ENCODE assay signal across 1 cellular context in the genomic region with DNA sequence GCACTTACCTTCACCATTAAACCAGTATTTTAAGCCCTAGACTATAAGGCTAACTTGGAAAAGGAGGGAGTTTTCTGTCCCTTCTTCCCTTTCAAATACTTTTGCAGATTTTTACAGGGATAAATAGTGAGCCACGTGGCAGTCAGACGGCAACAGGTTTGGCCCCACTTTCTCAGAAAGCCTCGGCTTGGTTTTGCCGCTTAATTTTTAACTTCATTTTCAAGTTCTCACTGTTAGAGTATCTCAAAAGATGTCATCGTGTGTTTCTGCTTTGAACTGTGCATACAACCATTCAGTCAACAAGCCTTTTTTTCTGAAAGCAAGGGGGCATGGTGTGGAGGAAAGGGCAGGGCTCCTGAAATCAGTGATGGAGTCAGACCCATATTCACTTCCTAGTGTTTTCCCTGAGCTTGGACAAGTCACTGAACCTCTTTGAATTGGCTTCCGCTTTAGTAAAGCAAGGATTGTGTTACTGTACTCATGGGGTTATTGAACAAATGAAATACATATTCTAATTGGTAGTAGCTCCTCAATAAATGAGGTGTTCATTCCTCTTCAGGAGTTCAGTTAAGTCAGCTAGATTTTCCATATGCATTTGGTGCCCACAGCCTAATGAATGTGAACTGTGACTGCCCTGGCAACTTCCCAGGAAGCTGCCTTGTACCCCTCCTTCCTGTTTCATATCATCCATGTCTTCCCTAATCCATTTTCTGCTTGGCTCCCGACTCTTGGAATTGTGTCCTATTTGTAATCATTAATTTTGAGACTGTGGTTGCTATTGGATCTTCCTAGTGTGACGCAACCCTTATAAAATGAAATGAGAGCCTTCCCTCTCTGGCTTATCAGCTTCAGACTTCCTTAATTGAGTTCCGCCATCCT.
TF ChIP-seq lines count a peak whose summit lies in the region.

A gene with protein sequence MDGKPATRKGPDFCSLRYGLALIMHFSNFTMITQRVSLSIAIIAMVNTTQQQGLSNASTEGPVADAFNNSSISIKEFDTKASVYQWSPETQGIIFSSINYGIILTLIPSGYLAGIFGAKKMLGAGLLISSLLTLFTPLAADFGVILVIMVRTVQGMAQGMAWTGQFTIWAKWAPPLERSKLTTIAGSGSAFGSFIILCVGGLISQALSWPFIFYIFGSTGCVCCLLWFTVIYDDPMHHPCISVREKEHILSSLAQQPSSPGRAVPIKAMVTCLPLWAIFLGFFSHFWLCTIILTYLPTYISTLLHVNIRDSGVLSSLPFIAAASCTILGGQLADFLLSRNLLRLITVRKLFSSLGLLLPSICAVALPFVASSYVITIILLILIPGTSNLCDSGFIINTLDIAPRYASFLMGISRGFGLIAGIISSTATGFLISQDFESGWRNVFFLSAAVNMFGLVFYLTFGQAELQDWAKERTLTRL (minus strand): TSS at position 160 of the 879 bp plus-strand sequence. CDS start 4,895 bp downstream, outside the sequence.

TF ChIP-seq in HepG2, 621 proteins besides CTCF, POLR2A, EP300 and RAD21 (continued from another document and continues in another):
- TF ChIP-seq, protein P1, sequence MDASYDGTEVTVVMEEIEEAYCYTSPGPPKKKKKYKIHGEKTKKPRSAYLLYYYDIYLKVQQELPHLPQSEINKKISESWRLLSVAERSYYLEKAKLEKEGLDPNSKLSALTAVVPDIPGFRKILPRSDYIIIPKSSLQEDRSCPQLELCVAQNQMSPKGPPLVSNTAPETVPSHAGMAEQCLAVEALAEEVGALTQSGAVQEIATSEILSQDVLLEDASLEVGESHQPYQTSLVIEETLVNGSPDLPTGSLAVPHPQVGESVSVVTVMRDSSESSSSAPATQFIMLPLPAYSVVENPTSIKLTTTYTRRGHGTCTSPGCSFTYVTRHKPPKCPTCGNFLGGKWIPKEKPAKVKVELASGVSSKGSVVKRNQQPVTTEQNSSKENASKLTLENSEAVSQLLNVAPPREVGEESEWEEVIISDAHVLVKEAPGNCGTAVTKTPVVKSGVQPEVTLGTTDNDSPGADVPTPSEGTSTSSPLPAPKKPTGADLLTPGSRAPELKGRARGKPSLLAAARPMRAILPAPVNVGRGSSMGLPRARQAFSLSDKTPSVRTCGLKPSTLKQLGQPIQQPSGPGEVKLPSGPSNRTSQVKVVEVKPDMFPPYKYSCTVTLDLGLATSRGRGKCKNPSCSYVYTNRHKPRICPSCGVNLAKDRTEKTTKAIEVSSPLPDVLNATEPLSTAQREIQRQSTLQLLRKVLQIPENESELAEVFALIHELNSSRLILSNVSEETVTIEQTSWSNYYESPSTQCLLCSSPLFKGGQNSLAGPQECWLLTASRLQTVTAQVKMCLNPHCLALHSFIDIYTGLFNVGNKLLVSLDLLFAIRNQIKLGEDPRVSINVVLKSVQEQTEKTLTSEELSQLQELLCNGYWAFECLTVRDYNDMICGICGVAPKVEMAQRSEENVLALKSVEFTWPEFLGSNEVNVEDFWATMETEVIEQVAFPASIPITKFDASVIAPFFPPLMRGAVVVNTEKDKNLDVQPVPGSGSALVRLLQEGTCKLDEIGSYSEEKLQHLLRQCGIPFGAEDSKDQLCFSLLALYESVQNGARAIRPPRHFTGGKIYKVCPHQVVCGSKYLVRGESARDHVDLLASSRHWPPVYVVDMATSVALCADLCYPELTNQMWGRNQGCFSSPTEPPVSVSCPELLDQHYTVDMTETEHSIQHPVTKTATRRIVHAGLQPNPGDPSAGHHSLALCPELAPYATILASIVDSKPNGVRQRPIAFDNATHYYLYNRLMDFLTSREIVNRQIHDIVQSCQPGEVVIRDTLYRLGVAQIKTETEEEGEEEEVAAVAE (CRISPR knock-in tag; IDR thresholded peaks at IDR 0.05; ENCODE audit: borderline replicate concordance), result 0 out of 2 replicates have a peak, but pooled peaks have one; percentile 56
- TF ChIP-seq FIP1L1 (IDR thresholded peaks at IDR 0.05; ENCODE audit: borderline replicate concordance, insufficient read depth, low read depth, low read length), result no peak
- peak; percentile 30; the same call in 1 of the 2 replicates for TF ChIP-seq ZNF792 (CRISPR knock-in tag; IDR thresholded peaks at IDR 0.05)
- TF ChIP-seq, protein P2, sequence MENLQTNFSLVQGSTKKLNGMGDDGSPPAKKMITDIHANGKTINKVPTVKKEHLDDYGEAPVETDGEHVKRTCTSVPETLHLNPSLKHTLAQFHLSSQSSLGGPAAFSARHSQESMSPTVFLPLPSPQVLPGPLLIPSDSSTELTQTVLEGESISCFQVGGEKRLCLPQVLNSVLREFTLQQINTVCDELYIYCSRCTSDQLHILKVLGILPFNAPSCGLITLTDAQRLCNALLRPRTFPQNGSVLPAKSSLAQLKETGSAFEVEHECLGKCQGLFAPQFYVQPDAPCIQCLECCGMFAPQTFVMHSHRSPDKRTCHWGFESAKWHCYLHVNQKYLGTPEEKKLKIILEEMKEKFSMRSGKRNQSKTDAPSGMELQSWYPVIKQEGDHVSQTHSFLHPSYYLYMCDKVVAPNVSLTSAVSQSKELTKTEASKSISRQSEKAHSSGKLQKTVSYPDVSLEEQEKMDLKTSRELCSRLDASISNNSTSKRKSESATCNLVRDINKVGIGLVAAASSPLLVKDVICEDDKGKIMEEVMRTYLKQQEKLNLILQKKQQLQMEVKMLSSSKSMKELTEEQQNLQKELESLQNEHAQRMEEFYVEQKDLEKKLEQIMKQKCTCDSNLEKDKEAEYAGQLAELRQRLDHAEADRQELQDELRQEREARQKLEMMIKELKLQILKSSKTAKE (CRISPR knock-in tag; IDR thresholded peaks at IDR 0.05; ENCODE audit: borderline replicate concordance), result 0 out of 2 replicates have a peak, but pooled peaks have one; percentile 27
- no peak for TF ChIP-seq ZNF777 (CRISPR knock-in tag; IDR thresholded peaks at IDR 0.05)
- TF ChIP-seq, protein P3, sequence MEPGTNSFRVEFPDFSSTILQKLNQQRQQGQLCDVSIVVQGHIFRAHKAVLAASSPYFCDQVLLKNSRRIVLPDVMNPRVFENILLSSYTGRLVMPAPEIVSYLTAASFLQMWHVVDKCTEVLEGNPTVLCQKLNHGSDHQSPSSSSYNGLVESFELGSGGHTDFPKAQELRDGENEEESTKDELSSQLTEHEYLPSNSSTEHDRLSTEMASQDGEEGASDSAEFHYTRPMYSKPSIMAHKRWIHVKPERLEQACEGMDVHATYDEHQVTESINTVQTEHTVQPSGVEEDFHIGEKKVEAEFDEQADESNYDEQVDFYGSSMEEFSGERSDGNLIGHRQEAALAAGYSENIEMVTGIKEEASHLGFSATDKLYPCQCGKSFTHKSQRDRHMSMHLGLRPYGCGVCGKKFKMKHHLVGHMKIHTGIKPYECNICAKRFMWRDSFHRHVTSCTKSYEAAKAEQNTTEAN (CRISPR knock-in tag; conservative IDR thresholded peaks at IDR 0.05), result no peak; the same call in 1 of the 2 replicates
- TF ChIP-seq JDP2 (CRISPR knock-in tag; IDR thresholded peaks at IDR 0.05; ENCODE audit: borderline replicate concordance), result no peak
- no peak for TF ChIP-seq ZSCAN25 (CRISPR knock-in tag; IDR thresholded peaks at IDR 0.05)
- 0 out of 2 replicates have a peak, but pooled peaks have one; percentile 47 for TF ChIP-seq ZNF317 (CRISPR knock-in tag; IDR thresholded peaks at IDR 0.05)
- 0 out of 2 replicates have a peak, but pooled peaks have one; percentile 93 for TF ChIP-seq THYN1 (CRISPR knock-in tag; IDR thresholded peaks at IDR 0.05; ENCODE audit: borderline replicate concordance, low read depth)
- no peak for TF ChIP-seq TRIM24 (CRISPR knock-in tag; IDR thresholded peaks at IDR 0.05)
- peak; percentile 73; the same call in 1 of the 2 replicates for TF ChIP-seq SALL1 (CRISPR knock-in tag; IDR thresholded peaks at IDR 0.05)
- TF ChIP-seq, protein P4, sequence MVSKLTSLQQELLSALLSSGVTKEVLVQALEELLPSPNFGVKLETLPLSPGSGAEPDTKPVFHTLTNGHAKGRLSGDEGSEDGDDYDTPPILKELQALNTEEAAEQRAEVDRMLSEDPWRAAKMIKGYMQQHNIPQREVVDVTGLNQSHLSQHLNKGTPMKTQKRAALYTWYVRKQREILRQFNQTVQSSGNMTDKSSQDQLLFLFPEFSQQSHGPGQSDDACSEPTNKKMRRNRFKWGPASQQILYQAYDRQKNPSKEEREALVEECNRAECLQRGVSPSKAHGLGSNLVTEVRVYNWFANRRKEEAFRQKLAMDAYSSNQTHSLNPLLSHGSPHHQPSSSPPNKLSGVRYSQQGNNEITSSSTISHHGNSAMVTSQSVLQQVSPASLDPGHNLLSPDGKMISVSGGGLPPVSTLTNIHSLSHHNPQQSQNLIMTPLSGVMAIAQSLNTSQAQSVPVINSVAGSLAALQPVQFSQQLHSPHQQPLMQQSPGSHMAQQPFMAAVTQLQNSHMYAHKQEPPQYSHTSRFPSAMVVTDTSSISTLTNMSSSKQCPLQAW (CRISPR knock-in tag; IDR thresholded peaks at IDR 0.05), result peak; percentile 97
- TF ChIP-seq ZNF605 (CRISPR knock-in tag; IDR thresholded peaks at IDR 0.05), result no peak
- 0 out of 2 replicates have a peak, but pooled peaks have one; percentile 48 for TF ChIP-seq ZNF235 (CRISPR knock-in tag; IDR thresholded peaks at IDR 0.05; ENCODE audit: borderline replicate concordance)
- peak; percentile 93 for TF ChIP-seq MED1 (CRISPR knock-in tag; IDR thresholded peaks at IDR 0.05)
- TF ChIP-seq PHF21A (CRISPR knock-in tag; IDR thresholded peaks at IDR 0.05), result 0 out of 2 replicates have a peak, but pooled peaks have one; percentile 17
- no peak for TF ChIP-seq NR3C1 (CRISPR knock-in tag; IDR thresholded peaks at IDR 0.05)
- TF ChIP-seq RBM39 (IDR thresholded peaks at IDR 0.05; ENCODE audit: low read depth, low read length, poor library complexity, severe bottlenecking), result no peak
- TF ChIP-seq, protein P5, sequence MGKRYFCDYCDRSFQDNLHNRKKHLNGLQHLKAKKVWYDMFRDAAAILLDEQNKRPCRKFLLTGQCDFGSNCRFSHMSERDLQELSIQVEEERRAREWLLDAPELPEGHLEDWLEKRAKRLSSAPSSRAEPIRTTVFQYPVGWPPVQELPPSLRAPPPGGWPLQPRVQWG (CRISPR knock-in tag; IDR thresholded peaks at IDR 0.05; ENCODE audit: borderline replicate concordance, low read depth), result no peak
- 0 out of 2 replicates have a peak, but pooled peaks have one; percentile 24 for TF ChIP-seq ZBTB42 (CRISPR knock-in tag; IDR thresholded peaks at IDR 0.05)
- TF ChIP-seq RXRB (CRISPR knock-in tag; IDR thresholded peaks at IDR 0.05; ENCODE audit: borderline replicate concordance), result peak; percentile 80
- no peak for TF ChIP-seq RFXAP (CRISPR knock-in tag; IDR thresholded peaks at IDR 0.05; ENCODE audit: borderline replicate concordance)
- no peak for TF ChIP-seq LCORL (IDR thresholded peaks at IDR 0.05)
- TF ChIP-seq LCORL (CRISPR knock-in tag; IDR thresholded peaks at IDR 0.05), result no peak
- peak; percentile 95; the same call in 1 of the 2 replicates for TF ChIP-seq SMYD3 (CRISPR knock-in tag; IDR thresholded peaks at IDR 0.05)
- TF ChIP-seq, protein P6, sequence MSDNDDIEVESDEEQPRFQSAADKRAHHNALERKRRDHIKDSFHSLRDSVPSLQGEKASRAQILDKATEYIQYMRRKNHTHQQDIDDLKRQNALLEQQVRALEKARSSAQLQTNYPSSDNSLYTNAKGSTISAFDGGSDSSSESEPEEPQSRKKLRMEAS (IDR thresholded peaks at IDR 0.05), result peak; percentile 95
- no peak for TF ChIP-seq ZNF143 (CRISPR knock-in tag; IDR thresholded peaks at IDR 0.05)
- TF ChIP-seq SOX6 (IDR thresholded peaks at IDR 0.05), result no peak
- peak; percentile 83 for TF ChIP-seq SOX6 (CRISPR knock-in tag; IDR thresholded peaks at IDR 0.05)
- 0 out of 2 replicates have a peak, but pooled peaks have one; percentile 32 for TF ChIP-seq RFXANK (CRISPR knock-in tag; IDR thresholded peaks at IDR 0.05)
- TF ChIP-seq, protein P7, sequence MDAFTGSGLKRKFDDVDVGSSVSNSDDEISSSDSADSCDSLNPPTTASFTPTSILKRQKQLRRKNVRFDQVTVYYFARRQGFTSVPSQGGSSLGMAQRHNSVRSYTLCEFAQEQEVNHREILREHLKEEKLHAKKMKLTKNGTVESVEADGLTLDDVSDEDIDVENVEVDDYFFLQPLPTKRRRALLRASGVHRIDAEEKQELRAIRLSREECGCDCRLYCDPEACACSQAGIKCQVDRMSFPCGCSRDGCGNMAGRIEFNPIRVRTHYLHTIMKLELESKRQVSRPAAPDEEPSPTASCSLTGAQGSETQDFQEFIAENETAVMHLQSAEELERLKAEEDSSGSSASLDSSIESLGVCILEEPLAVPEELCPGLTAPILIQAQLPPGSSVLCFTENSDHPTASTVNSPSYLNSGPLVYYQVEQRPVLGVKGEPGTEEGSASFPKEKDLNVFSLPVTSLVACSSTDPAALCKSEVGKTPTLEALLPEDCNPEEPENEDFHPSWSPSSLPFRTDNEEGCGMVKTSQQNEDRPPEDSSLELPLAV (CRISPR knock-in tag; conservative IDR thresholded peaks at IDR 0.05; ENCODE audit: low read depth), result no peak
- no peak for TF ChIP-seq SALL2 (CRISPR knock-in tag; IDR thresholded peaks at IDR 0.05)
- no peak for TF ChIP-seq XRCC5 (optimal IDR thresholded peaks at IDR 0.05; ENCODE audit: low read length)
- TF ChIP-seq, protein P8, sequence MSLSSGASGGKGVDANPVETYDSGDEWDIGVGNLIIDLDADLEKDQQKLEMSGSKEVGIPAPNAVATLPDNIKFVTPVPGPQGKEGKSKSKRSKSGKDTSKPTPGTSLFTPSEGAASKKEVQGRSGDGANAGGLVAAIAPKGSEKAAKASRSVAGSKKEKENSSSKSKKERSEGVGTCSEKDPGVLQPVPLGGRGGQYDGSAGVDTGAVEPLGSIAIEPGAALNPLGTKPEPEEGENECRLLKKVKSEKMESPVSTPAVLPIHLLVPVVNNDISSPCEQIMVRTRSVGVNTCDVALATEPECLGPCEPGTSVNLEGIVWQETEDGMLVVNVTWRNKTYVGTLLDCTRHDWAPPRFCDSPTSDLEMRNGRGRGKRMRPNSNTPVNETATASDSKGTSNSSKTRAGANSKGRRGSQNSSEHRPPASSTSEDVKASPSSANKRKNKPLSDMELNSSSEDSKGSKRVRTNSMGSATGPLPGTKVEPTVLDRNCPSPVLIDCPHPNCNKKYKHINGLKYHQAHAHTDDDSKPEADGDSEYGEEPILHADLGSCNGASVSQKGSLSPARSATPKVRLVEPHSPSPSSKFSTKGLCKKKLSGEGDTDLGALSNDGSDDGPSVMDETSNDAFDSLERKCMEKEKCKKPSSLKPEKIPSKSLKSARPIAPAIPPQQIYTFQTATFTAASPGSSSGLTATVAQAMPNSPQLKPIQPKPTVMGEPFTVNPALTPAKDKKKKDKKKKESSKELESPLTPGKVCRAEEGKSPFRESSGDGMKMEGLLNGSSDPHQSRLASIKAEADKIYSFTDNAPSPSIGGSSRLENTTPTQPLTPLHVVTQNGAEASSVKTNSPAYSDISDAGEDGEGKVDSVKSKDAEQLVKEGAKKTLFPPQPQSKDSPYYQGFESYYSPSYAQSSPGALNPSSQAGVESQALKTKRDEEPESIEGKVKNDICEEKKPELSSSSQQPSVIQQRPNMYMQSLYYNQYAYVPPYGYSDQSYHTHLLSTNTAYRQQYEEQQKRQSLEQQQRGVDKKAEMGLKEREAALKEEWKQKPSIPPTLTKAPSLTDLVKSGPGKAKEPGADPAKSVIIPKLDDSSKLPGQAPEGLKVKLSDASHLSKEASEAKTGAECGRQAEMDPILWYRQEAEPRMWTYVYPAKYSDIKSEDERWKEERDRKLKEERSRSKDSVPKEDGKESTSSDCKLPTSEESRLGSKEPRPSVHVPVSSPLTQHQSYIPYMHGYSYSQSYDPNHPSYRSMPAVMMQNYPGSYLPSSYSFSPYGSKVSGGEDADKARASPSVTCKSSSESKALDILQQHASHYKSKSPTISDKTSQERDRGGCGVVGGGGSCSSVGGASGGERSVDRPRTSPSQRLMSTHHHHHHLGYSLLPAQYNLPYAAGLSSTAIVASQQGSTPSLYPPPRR (CRISPR knock-in tag; IDR thresholded peaks at IDR 0.05; ENCODE audit: borderline replicate concordance), result peak; percentile 77; the same call in 1 of the 2 replicates
- TF ChIP-seq ZNF350 (CRISPR knock-in tag; IDR thresholded peaks at IDR 0.05; ENCODE audit: borderline replicate concordance, low read depth), result no peak
- TF ChIP-seq THAP11 (CRISPR knock-in tag; IDR thresholded peaks at IDR 0.05), result peak; percentile 58; the same call in 1 of the 2 replicates
- TF ChIP-seq HMG20B (CRISPR knock-in tag; conservative IDR thresholded peaks at IDR 0.05), result no peak
